9 cellular contexts compared by ENCODE assay signal in the genomic region with DNA sequence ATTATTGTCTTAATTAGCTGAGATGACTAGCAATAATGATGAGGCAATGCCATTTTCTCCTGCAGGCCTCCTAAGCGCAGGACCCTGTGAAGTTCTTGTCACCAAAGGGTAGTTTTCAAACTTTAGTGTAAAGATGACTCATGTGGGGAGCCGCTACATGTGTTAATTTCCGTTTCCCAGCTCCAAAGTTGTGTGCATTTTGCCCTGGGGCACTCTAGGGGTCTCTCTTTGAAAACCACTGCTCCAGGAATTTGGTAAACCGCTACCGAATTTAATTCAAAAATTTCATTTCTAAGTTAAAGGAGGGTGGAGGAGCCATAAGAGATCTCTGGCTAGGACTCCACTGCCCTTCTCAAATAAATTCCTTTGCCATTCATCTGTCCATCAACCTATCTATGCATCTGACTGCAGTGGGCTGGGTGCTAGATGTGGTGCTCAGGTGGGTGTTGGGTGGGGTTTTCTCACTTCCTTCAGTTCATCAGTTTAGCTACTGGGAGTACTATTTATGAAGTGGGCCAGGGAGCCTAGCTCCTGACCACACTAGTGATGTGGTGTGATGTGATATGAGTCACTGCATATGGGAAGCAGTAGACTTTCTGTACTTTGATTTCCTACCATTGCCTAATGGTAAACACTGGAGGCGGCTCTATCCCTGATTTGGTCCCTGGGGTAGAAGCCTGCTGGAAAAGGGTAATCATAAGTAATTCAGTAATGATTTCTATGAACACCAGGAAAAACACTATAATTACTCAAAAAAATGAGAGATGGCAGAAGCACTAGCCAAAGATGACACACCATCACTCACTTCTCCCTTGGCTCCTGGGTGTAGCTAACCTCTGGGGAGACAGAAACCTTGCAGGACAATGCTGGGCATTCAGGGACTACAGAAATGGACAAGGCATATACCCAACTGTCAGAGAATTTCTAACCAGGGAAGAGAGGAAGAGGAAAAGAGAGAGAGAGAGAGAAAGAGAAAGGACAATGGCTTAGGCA. TPM values are rescaled to one million over a fixed set of nuclear protein-coding genes. Genes with fewer than 3 reads are reported as not detected.
DNase-seq lines count a peak whose midpoint lies in the region; ATAC-seq and FAIRE-seq lines count a peak whose summit lies in the region.
"Had no signal": no experiment of that assay in that cellular context is flagged by ENCODE, and none has a peak within 500 bp of the region (broad histone marks: within the 10 kb centered on the region; RNA-seq: fewer than 3 reads in every experiment).

No MANE protein-coding gene starts in this region.

- POLR2A ChIA-PET in activated CD4-positive, alpha-beta T cell treated with anti-CD3 and anti-CD28 coated beads, Interleukin-2, amount 10 ng/mL, durations not matched to agents 7 days and 5 days (lab: Charles Lee): no interaction called here

- no peak for FAIRE-seq in frontal cortex (lab: Jason Lieb, UNC)

- no peak overlapping the region for H3K27ac Mint-ChIP-seq in activated CD4-positive, alpha-beta T cell treated with anti-CD3 and anti-CD28 coated beads, Interleukin-2, amount 10 ng/mL, durations not matched to agents 7 days and 5 days

- DNase-seq in T1000 (lab: John Stamatoyannopoulos, UW) (peak; percentile 20), lung microvascular endothelial cell (ENCODE audit: low read depth in 2 of 2) (peak; percentile 54 to 88), frontal cortex (ENCODE audit: low spot score in 2 of 2) (no peak), NCI-H2081 treated with DMSO at 0.1 percent for 48 hours (lab: John Stamatoyannopoulos, UW) (no peak)
- DNase-seq in central memory CD4-positive, alpha-beta T cell: no peak
- no peak for DNase-seq in activated CD4-positive, alpha-beta T cell treated with anti-CD3 and anti-CD28 coated beads, Interleukin-2, amount 10 ng/mL, durations not matched to agents 7 days and 5 days
- DNase-seq: right lobe of liver had no signal

- H3K9me3 Mint-ChIP-seq in activated CD4-positive, alpha-beta T cell treated with anti-CD3 and anti-CD28 coated beads, Interleukin-2, amount 10 ng/mL, durations not matched to agents 7 days and 5 days: no peaks in the 10 kb centered on the region

- CTCF ChIA-PET in activated CD4-positive, alpha-beta T cell treated with anti-CD3 and anti-CD28 coated beads, Interleukin-2, amount 10 ng/mL, durations not matched to agents 7 days and 5 days (lab: Charles Lee): no interaction called here

- H3K36me3 Mint-ChIP-seq in activated CD4-positive, alpha-beta T cell treated with anti-CD3 and anti-CD28 coated beads, Interleukin-2, amount 10 ng/mL, durations not matched to agents 7 days and 5 days (ENCODE audit: low read depth): no peaks in the 10 kb centered on the region

- no peak overlapping the region for H3K4me3 Mint-ChIP-seq in activated CD4-positive, alpha-beta T cell treated with anti-CD3 and anti-CD28 coated beads, Interleukin-2, amount 10 ng/mL, durations not matched to agents 7 days and 5 days

- peaks cover 30% of the 10 kb centered on the region for H3K4me1 Mint-ChIP-seq in activated CD4-positive, alpha-beta T cell treated with anti-CD3 and anti-CD28 coated beads, Interleukin-2, amount 10 ng/mL, durations not matched to agents 7 days and 5 days

- peak; percentile 39 for ATAC-seq in GM18873 (IDR thresholded peaks at IDR 0.05; ENCODE audit: low FRiP score, unreplicated experiment)
- ATAC-seq in HG03025 (IDR thresholded peaks at IDR 0.05; ENCODE audit: low FRiP score, unreplicated experiment): peak; percentile 14

- H3K27me3 Mint-ChIP-seq in activated CD4-positive, alpha-beta T cell treated with anti-CD3 and anti-CD28 coated beads, Interleukin-2, amount 10 ng/mL, durations not matched to agents 7 days and 5 days: peaks cover 41% of the 10 kb centered on the region

RNA-seq across cellular contexts. Expression of a gene that starts 4.0 kb away (rescaled TPM):
- total RNA-seq in lung microvascular endothelial cell: 9.4 and 13.9 TPM in 2 replicates
- 1 to 10 TPM; 3.8 to 4.3 TPM for total RNA-seq in activated CD4-positive, alpha-beta T cell treated with anti-CD3 and anti-CD28 coated beads, Interleukin-2, amount 10 ng/mL, durations not matched to agents 7 days and 5 days
- total RNA-seq in frontal cortex: 48.5 TPM

Comparison
In these comparisons a context has a peak if more than half of its experiments do, and no peak if none do; other contexts are left out.
1. DNase-seq: peak in T1000 (single experiment) and lung microvascular endothelial cell (2 of 2); none in central memory CD4-positive, alpha-beta T cell (single experiment), activated CD4-positive, alpha-beta T cell treated with anti-CD3 and anti-CD28 coated beads, Interleukin-2, amount 10 ng/mL, durations not matched to agents 7 days and 5 days (single experiment), frontal cortex (0 of 2) and NCI-H2081 treated with DMSO at 0.1 percent for 48 hours (single experiment).